In genomic region chr3:146471012-146471411, GRCh38 we compare ENCODE assay signal across 17 cellular contexts. TPM values are rescaled to one million over a fixed set of nuclear protein-coding genes. Genes with fewer than 3 reads are reported as not detected.
A peak's percentile ranks its signal among the peaks of the same experiment; 100 is the strongest.
DNase-seq lines count a peak whose midpoint lies in the region; ATAC-seq, FAIRE-seq and TF ChIP-seq lines count a peak whose summit lies in the region.
"Had no signal": no experiment of that assay in that cellular context is flagged by ENCODE, and none has a peak within 500 bp of the region (broad histone marks: within the 10 kb centered on the region; RNA-seq: fewer than 3 reads in every experiment).

No MANE protein-coding gene starts in this region.

- no peaks in the 10 kb centered on the region for H3K79me2 ChIP-seq in KMS-11 (ENCODE audit: insufficient read depth, low read depth)
- peaks cover 2% of the 10 kb centered on the region; the same call in 2 of the 3 replicates for H3K79me2 ChIP-seq in K562 (ENCODE audit: control insufficient read depth, insufficient read depth, low read length)

- no TSS peak for BruUV-seq in K562 (replicated peaks; lab: Mats Ljungman, UMichigan)

- H3K4me1 Mint-ChIP-seq in activated CD4-positive, alpha-beta T cell treated with anti-CD3 and anti-CD28 coated beads, Interleukin-2, amount 10 ng/mL, durations not matched to agents 7 days and 5 days, result peaks cover 6% of the 10 kb centered on the region
- peaks cover 0 to 17% (median 5%) of the 10 kb centered on the region in 4 donors for H3K4me1 Mint-ChIP-seq in CD4-positive, CD25-positive, alpha-beta regulatory T cell

- H3K4me2 ChIP-seq in KMS-11 (peak overlapping the region; percentile 81; the same call in 1 of the 2 replicates), K562 (ENCODE audit: insufficient read depth, low read length) (no peak overlapping the region; the same call in 1 of the 2 replicates)

- intact Hi-C loops in K562 (cut with micrococcal nuclease), result no loop called here

- H2AFZ ChIP-seq in KMS-11 (ENCODE audit: low read depth), result no peak overlapping the region
- H2AFZ ChIP-seq in K562 (ENCODE audit: low read depth, low read length), result peak overlapping the region; percentile 97

- no peaks in the 10 kb centered on the region for H3K36me3 Mint-ChIP-seq in activated CD4-positive, alpha-beta T cell treated with anti-CD3 and anti-CD28 coated beads, Interleukin-2, amount 10 ng/mL, durations not matched to agents 7 days and 5 days (ENCODE audit: low read depth)
- H3K36me3 Mint-ChIP-seq in CD4-positive, CD25-positive, alpha-beta regulatory T cell, result no peaks in the 10 kb centered on the region
- H3K36me3 Mint-ChIP-seq: CD4-positive, alpha-beta memory T cell had no signal

- in situ Hi-C loops in K562 (cut with MboI), result no loop called here

- H3K9me1 ChIP-seq in K562 (ENCODE audit: control insufficient read depth, insufficient read depth, low read length), result no peaks in the 10 kb centered on the region

- DNase-seq in activated CD4-positive, alpha-beta T cell treated with anti-CD3 and anti-CD28 coated beads, Interleukin-2, amount 10 ng/mL, durations not matched to agents 7 days and 5 days, result no peak
- DNase-seq in activated CD4-positive, alpha-beta T cell treated with anti-CD3 and anti-CD28 coated beads, Interleukin-2, amount 50 U/mL, for 1 hour, result no peak
- no peak for DNase-seq in CD4-positive, CD25-positive, alpha-beta regulatory T cell
- DNase-seq in K562 (ENCODE audit: extremely low read depth in 1 of 4, low spot score in 3 of 4) (no peak), activated T-cell treated with anti-CD3 and anti-CD28 coated beads for 4 hours (no peak), WERI-Rb-1 (no peak), RPMI8226 (no peak)
- DNase-seq: AML-193; CD4-positive, alpha-beta memory T cell; COR-L47; GF-D8 had no signal

- no peaks in the 10 kb centered on the region for H4K20me1 ChIP-seq in KMS-11 (ENCODE audit: insufficient read depth)
- H4K20me1 ChIP-seq in K562 (replicated peaks; ENCODE audit: control insufficient read depth, insufficient read depth, low read length), result no peaks in the 10 kb centered on the region
- H4K20me1 ChIP-seq: BLaER1 treated with 17β-estradiol and CSF1 and Interleukin-3, amounts not matched to agents 10 nM and 100 nM had no signal

- H3K4me1 ChIP-seq in CD4-positive, CD25-positive, alpha-beta regulatory T cell (ENCODE audit: control insufficient read depth, insufficient read depth, low read length, poor library complexity, severe bottlenecking), result peaks cover 5% of the 10 kb centered on the region
- H3K4me1 ChIP-seq in KMS-11 (ENCODE audit: low read depth, poor library complexity, severe bottlenecking), result peaks cover 12% of the 10 kb centered on the region
- peaks cover 3 to 9% of the 10 kb centered on the region in 2 experiments; a peak in 2 of 5 replicates for H3K4me1 ChIP-seq in K562 (replicated peaks in 1 of 2; ENCODE audit: control insufficient read depth in 2 of 2, insufficient read depth in 2 of 2, low read length in 2 of 2)
- H3K4me1 ChIP-seq: HAP-1 had no signal

- H3K36me3 ChIP-seq in CD4-positive, CD25-positive, alpha-beta regulatory T cell (ENCODE audit: control insufficient read depth, insufficient read depth, low read length), result no peaks in the 10 kb centered on the region
- no peaks in the 10 kb centered on the region for H3K36me3 ChIP-seq in KMS-11 (ENCODE audit: insufficient read depth)
- H3K36me3 ChIP-seq in K562 (ENCODE audit: control insufficient read depth, insufficient read depth, low read length), result no peaks in the 10 kb centered on the region
- no peaks in the 10 kb centered on the region for H3K36me3 ChIP-seq in WERI-Rb-1
- H3K36me3 ChIP-seq: BLaER1 treated with 17β-estradiol and CSF1 and Interleukin-3, amounts not matched to agents 10 nM and 100 nM; HAP-1 had no signal

- ATAC-seq in CD4-positive, CD25-positive, alpha-beta regulatory T cell (ENCODE audit: low read depth in 2 of 2), result no peak
- ATAC-seq in K562, result no peak

- 13% methylated on average over 1 of the region's 1 CpG for WGBS in K562 (ENCODE audit: insufficient coverage, low coverage, missing lambda C conversion rate)

- H3K9ac ChIP-seq in KMS-11 (no peak overlapping the region), K562 (ENCODE audit: insufficient read depth in 1 of 2, low read depth in 2 of 2, low read length in 2 of 2) (peak overlapping the region in 1 of 2 experiments; percentile 78; a peak in 1 of 4 replicates)
- H3K9ac ChIP-seq: BLaER1 treated with 17β-estradiol and CSF1 and Interleukin-3, amounts not matched to agents 10 nM and 100 nM had no signal

- TF ChIP-seq CTCF in KMS-11 (conservative IDR thresholded peaks at IDR 0.05; ENCODE audit: low read depth, low read length), result no peak
- no peak for TF ChIP-seq CTCF in K562 (IDR thresholded peaks at IDR 0.05 in 2 of 3, conservative IDR thresholded peaks at IDR 0.05 in 1 of 3; ENCODE audit: insufficient read depth in 2 of 3, low read depth in 1 of 3, low read length in 3 of 3)
- no peak for TF ChIP-seq CTCF in WERI-Rb-1 (IDR thresholded peaks at IDR 0.05; ENCODE audit: low read depth, low read length)

- no peaks in the 10 kb centered on the region for H3K9me3 ChIP-seq in CD4-positive, CD25-positive, alpha-beta regulatory T cell (ENCODE audit: control insufficient read depth in 2 of 2, low read length in 2 of 2)
- H3K9me3 ChIP-seq in K562 (replicated peaks; ENCODE audit: control insufficient read depth, insufficient read depth, low read depth, low read length) (no peaks in the 10 kb centered on the region), WERI-Rb-1 (ENCODE audit: severe bottlenecking) (no peaks in the 10 kb centered on the region)
- H3K9me3 ChIP-seq: BLaER1 treated with 17β-estradiol and CSF1 and Interleukin-3, amounts not matched to agents 10 nM and 100 nM; HAP-1 had no signal

- no peak overlapping the region for H3K27ac ChIP-seq in CD4-positive, CD25-positive, alpha-beta regulatory T cell (ENCODE audit: insufficient read depth, low read length, poor library complexity, severe bottlenecking)
- H3K27ac ChIP-seq in KMS-11 (no peak overlapping the region), K562 (ENCODE audit: extremely low read depth, low read depth, low read length) (peak overlapping the region; percentile 58; the same call in 1 of the 3 replicates), WERI-Rb-1 (no peak overlapping the region)
- H3K27ac ChIP-seq: 22Rv1; BLaER1 treated with 17β-estradiol and CSF1 and Interleukin-3, amounts not matched to agents 10 nM and 100 nM had no signal

- TF ChIP-seq EP300 in K562 (IDR thresholded peaks at IDR 0.05; ENCODE audit: low read length), result no peak

- peaks cover 1% of the 10 kb centered on the region for H3K27me3 ChIP-seq in CD4-positive, CD25-positive, alpha-beta regulatory T cell (ENCODE audit: control insufficient read depth, insufficient read depth, low read length)
- H3K27me3 ChIP-seq in KMS-11 (ENCODE audit: insufficient read depth, low read depth), result no peaks in the 10 kb centered on the region
- no peaks in the 10 kb centered on the region for H3K27me3 ChIP-seq in K562 (ENCODE audit: control insufficient read depth in 2 of 2, insufficient read depth in 2 of 2, low read length in 2 of 2)
- no peaks in the 10 kb centered on the region for H3K27me3 ChIP-seq in WERI-Rb-1 (ENCODE audit: insufficient read depth, low read depth, severe bottlenecking)
- H3K27me3 ChIP-seq: BLaER1 treated with 17β-estradiol and CSF1 and Interleukin-3, amounts not matched to agents 10 nM and 100 nM had no signal

- no peak for TF ChIP-seq POLR2A in K562 (conservative IDR thresholded peaks at IDR 0.05)

- H3K4me3 ChIP-seq in CD4-positive, CD25-positive, alpha-beta regulatory T cell (ENCODE audit: low read depth, low read length), result no peak overlapping the region
- H3K4me3 ChIP-seq in KMS-11 (IDR thresholded peaks at IDR 0.05; ENCODE audit: insufficient read depth, low read depth, low read length), result no peak overlapping the region
- H3K4me3 ChIP-seq in K562, result no peak overlapping the region
- H3K4me3 ChIP-seq in WERI-Rb-1 (ENCODE audit: low read depth, low read length), result no peak overlapping the region
- H3K4me3 ChIP-seq: BLaER1 treated with 17β-estradiol and CSF1 and Interleukin-3, amounts not matched to agents 10 nM and 100 nM; HAP-1 had no signal

- peaks cover 13% of the 10 kb centered on the region for H3K27me3 Mint-ChIP-seq in activated CD4-positive, alpha-beta T cell treated with anti-CD3 and anti-CD28 coated beads, Interleukin-2, amount 10 ng/mL, durations not matched to agents 7 days and 5 days
- peaks cover 9% of the 10 kb centered on the region for H3K27me3 Mint-ChIP-seq in CD4-positive, CD25-positive, alpha-beta regulatory T cell

- FAIRE-seq in K562 (lab: Jason Lieb, UNC), result no peak
- FAIRE-seq: H1 had no signal

- peak overlapping the region; percentile 72 for H3K4me3 Mint-ChIP-seq in activated CD4-positive, alpha-beta T cell treated with anti-CD3 and anti-CD28 coated beads, Interleukin-2, amount 10 ng/mL, durations not matched to agents 7 days and 5 days
- H3K4me3 Mint-ChIP-seq in CD4-positive, CD25-positive, alpha-beta regulatory T cell, result peak overlapping the region; percentile 43 to 89 (median 76)

- H3K9me3 Mint-ChIP-seq in activated CD4-positive, alpha-beta T cell treated with anti-CD3 and anti-CD28 coated beads, Interleukin-2, amount 10 ng/mL, durations not matched to agents 7 days and 5 days, result no peaks in the 10 kb centered on the region
- peaks cover 0 to 2% (median 0%) of the 10 kb centered on the region in 7 donors for H3K9me3 Mint-ChIP-seq in CD4-positive, CD25-positive, alpha-beta regulatory T cell
- H3K9me3 Mint-ChIP-seq: CD4-positive, alpha-beta memory T cell had no signal

- TF ChIP-seq RAD21 in K562 (CRISPR knock-in tag; conservative IDR thresholded peaks at IDR 0.05 in 1 of 2, IDR thresholded peaks at IDR 0.05 in 1 of 2), result no peak

- H3K27ac Mint-ChIP-seq in activated CD4-positive, alpha-beta T cell treated with anti-CD3 and anti-CD28 coated beads, Interleukin-2, amount 10 ng/mL, durations not matched to agents 7 days and 5 days, result no peak overlapping the region
- no peak overlapping the region for H3K27ac Mint-ChIP-seq in CD4-positive, CD25-positive, alpha-beta regulatory T cell

- CTCF ChIA-PET in activated CD4-positive, alpha-beta T cell treated with anti-CD3 and anti-CD28 coated beads, Interleukin-2, amount 10 ng/mL, durations not matched to agents 7 days and 5 days (lab: Charles Lee), result no interaction called here
- CTCF ChIA-PET in K562 (lab: Yijun Ruan, JAX; ENCODE audit: low intra/inter-chr PET ratio), result no interaction called here

- POLR2A ChIA-PET in activated CD4-positive, alpha-beta T cell treated with anti-CD3 and anti-CD28 coated beads, Interleukin-2, amount 10 ng/mL, durations not matched to agents 7 days and 5 days (lab: Charles Lee), result no interaction called here
- POLR2A ChIA-PET in K562 (lab: Yijun Ruan, JAX), result interaction anchor here (3.2 kb wide), 1 partner anchor 10 kb away, joined by 11 read pairs; no protein-coding TSS in a partner anchor

RNA-seq across cellular contexts. Expression of gene PLSCR2, which starts 1.7 kb away (rescaled TPM):
- total RNA-seq in activated CD4-positive, alpha-beta T cell treated with anti-CD3 and anti-CD28 coated beads, Interleukin-2, amount 10 ng/mL, durations not matched to agents 7 days and 5 days, result under 1 TPM in 1 of 2 experiments, not detected in 1; 0.35 TPM
- not detected for total RNA-seq in CD4-positive, CD25-positive, alpha-beta regulatory T cell
- polyA plus RNA-seq in CD4-positive, CD25-positive, alpha-beta regulatory T cell, result under 1 TPM in 1 of 4 donors, not detected in 3; 0.76 TPM
- total RNA-seq in K562 (2011; cell fraction: chromatin; rRNA removed; ENCODE audit: low replicate concordance), result not detected in 2 replicates
- 1.2 TPM in 1 of 2 replicates, not detected in the other for total RNA-seq in K562 (2011; cell fraction: nucleolus; rRNA removed)
- total RNA-seq in K562 (2011; cell fraction: nucleoplasm; rRNA removed), result not detected in 2 replicates
- not detected in 2 replicates for total RNA-seq in K562 (2014; rRNA removed)
- 0.25 and 0.26 TPM in 2 replicates for total RNA-seq in K562 (2014; rRNA removed; fragmentation: Illumina TruSeq; extraction: Trizol)
- total RNA-seq in K562 (2015; rRNA removed; fragmentation: Illumina TruSeq; extraction: Trizol), result 0.25 and 0.30 TPM in 2 replicates
- 0.18 and 0.40 TPM in 2 replicates for total RNA-seq in K562 (2021)
- polyA plus RNA-seq in K562 (2011; rRNA removed), result not detected in 2 replicates
- polyA plus RNA-seq in K562 (2011; cell fraction: cytosol; rRNA removed), result 0.06 TPM in 1 of 2 replicates, not detected in the other
- polyA plus RNA-seq in K562 (2011; cell fraction: nucleus; rRNA removed), result 0.31 TPM in 1 of 2 replicates, not detected in the other
- polyA plus RNA-seq in K562 (2012), result 0.22 TPM in 1 of 2 replicates, not detected in the other
- not detected in 2 replicates for polyA plus RNA-seq in K562 (2014; fragmentation: Illumina TruSeq; extraction: Trizol)
- under 1 TPM; 0.07 to 0.49 TPM for polyA plus RNA-seq in K562 (2014; fragmentation: Nextera tagmentation; extraction: Ambion mirVana)
- not detected in 2 replicates for polyA plus RNA-seq in K562 (2014; rRNA removed)
- polyA minus RNA-seq in K562 (2011; rRNA and poly(A)+ RNA removed), result not detected in 2 replicates
- polyA minus RNA-seq in K562 (2011; cell fraction: cytosol; rRNA and poly(A)+ RNA removed), result not detected in 2 replicates
- not detected in 2 replicates for polyA minus RNA-seq in K562 (2011; cell fraction: nucleus; rRNA and poly(A)+ RNA removed)
- total RNA-seq: H1, HT-29 had no signal
- polyA plus RNA-seq: H1 had no signal
